In genomic region chr16:13909069-13909468, GRCh38 we compare ENCODE assay signal across 26 cellular contexts.
"Had no signal": no experiment of that assay in that cellular context is flagged by ENCODE, and none has a peak within 500 bp of the region (broad histone marks: within the 10 kb centered on the region; RNA-seq: fewer than 3 reads in every experiment).

No MANE protein-coding gene starts in this region.

- H3K9me3 ChIP-seq: left lung had no signal

- H3K4me1 ChIP-seq: left lung had no signal

- H3K4me3 ChIP-seq: left lung, lung, mucosa of descending colon, sigmoid colon, SK-N-MC, transverse colon had no signal

- DNase-seq: activated CD4-positive, alpha-beta memory T cell treated with anti-CD3 and anti-CD28 coated beads for 36 hours; activated CD4-positive, alpha-beta T cell treated with anti-CD3 and anti-CD28 coated beads, Interleukin-2, amount 10 ng/mL, durations not matched to agents 24 days and 14 days; activated CD4-positive, CD25-positive, alpha-beta regulatory T cell treated with anti-CD3 and anti-CD28 coated beads, Interleukin-2, amount 50 U/mL, for 72 hours; activated CD8-positive, alpha-beta memory T cell treated with anti-CD3 and anti-CD28 coated beads, Interleukin-2, amount 50 U/mL, for 48 hours; activated gamma-delta T cell; activated naive CD4-positive, alpha-beta T cell treated with anti-CD3 and anti-CD28 coated beads, Interleukin-2, amount 10 ng/mL, durations not matched to agents 7 days and 5 days; activated naive CD8-positive, alpha-beta T cell treated with anti-CD3 and anti-CD28 coated beads, Interleukin-2, amount 10 ng/mL, durations not matched to agents 7 days and 5 days; activated T-cell treated with anti-CD3 and anti-CD28 coated beads, Interleukin-2, amount 50 U/mL, for 24 hours; central memory CD4-positive, alpha-beta T cell; endodermal cell; glutamatergic neuron; immature natural killer cell; left lung; mucosa of descending colon; sigmoid colon; small intestine; stimulated activated CD4-positive, alpha-beta T cell treated with anti-CD3 and anti-CD28 coated beads, Interleukin-4, amount 100 ng/mL, for 24 hours; T-helper 9 cell; transverse colon; WERI-Rb-1 had no signal

- H3K36me3 ChIP-seq: left lung, sigmoid colon, transverse colon, WERI-Rb-1 had no signal

- H3K27ac ChIP-seq: left lung, SK-N-MC, transverse colon, WERI-Rb-1 had no signal

- ATAC-seq: natural killer cell treated with Interleukin-12 subunit alpha and Interleukin-12 subunit beta and Interleukin-15 and Interleukin-18, amount 100 ng/mL, for 72 hours; stimulated activated effector memory CD8-positive, alpha-beta T cell treated with anti-CD3 and anti-CD28 coated beads, Interleukin-12 subunit alpha, Interleukin-12 subunit beta, amount 100 ng/mL, for 72 hours had no signal

- H3K27me3 ChIP-seq: left lung, sigmoid colon, transverse colon had no signal

- FAIRE-seq: astrocyte, frontal cortex, small intestine had no signal
